In genomic region chr1:214645712-214646111, GRCh38 we compare ENCODE assay signal across 20 cellular contexts.
"Had no signal": no experiment of that assay in that cellular context is flagged by ENCODE, and none has a peak within 500 bp of the region (broad histone marks: within the 10 kb centered on the region; RNA-seq: fewer than 3 reads in every experiment).

No MANE protein-coding gene starts in this region.

- H3K36me3 Mint-ChIP-seq: naive B cell; stimulated activated effector memory CD8-positive, alpha-beta T cell treated with anti-CD3 and anti-CD28 coated beads, Interleukin-12 subunit alpha, Interleukin-12 subunit beta, amount 100 ng/mL, for 72 hours had no signal

- DNase-seq: effector CD8-positive, alpha-beta T cell; foreskin melanocyte; head of caudate nucleus; hippocampal formation; left colon; left ventricle myocardium superior; mesenchymal stem cell; naive B cell; psoas muscle; retina; right lobe of liver; stimulated activated CD4-positive, alpha-beta T cell treated with anti-CD3 and anti-CD28 coated beads, Interleukin-4, amount 100 ng/mL, for 1 hour; stimulated activated CD8-positive, alpha-beta memory T cell treated with anti-CD3 and anti-CD28 coated beads, Interleukin-4, amount 100 ng/mL, for 48 hours; tibial artery; upper lobe of left lung; uterus had no signal

- H3K9me3 ChIP-seq: neutrophil, psoas muscle, right lobe of liver, tibial artery, upper lobe of left lung, uterus had no signal

- H3K9me3 Mint-ChIP-seq: naive B cell; stimulated activated effector memory CD8-positive, alpha-beta T cell treated with anti-CD3 and anti-CD28 coated beads, Interleukin-12 subunit alpha, Interleukin-12 subunit beta, amount 100 ng/mL, for 72 hours had no signal

- H3K4me1 ChIP-seq: right lobe of liver, tibial artery, upper lobe of left lung, uterus had no signal

- H3K27ac ChIP-seq: neutrophil, psoas muscle, right lobe of liver, tibial artery, upper lobe of left lung, uterus had no signal

- H3K4me3 ChIP-seq: lung, psoas muscle, right lobe of liver, tibial artery, upper lobe of left lung, uterus had no signal

- H3K27ac Mint-ChIP-seq: naive B cell; stimulated activated effector memory CD8-positive, alpha-beta T cell treated with anti-CD3 and anti-CD28 coated beads, Interleukin-12 subunit alpha, Interleukin-12 subunit beta, amount 100 ng/mL, for 72 hours; stimulated activated naive CD8-positive, alpha-beta T cell treated with anti-CD3 and anti-CD28 coated beads, Interleukin-15, Interleukin-2, amounts not matched to agents 100 ng/mL and 50 ng/mL, for 24 hours had no signal

- ATAC-seq: left colon; left ventricle myocardium superior; psoas muscle; right lobe of liver; stimulated activated effector memory CD8-positive, alpha-beta T cell treated with anti-CD3 and anti-CD28 coated beads, Interleukin-12 subunit alpha, Interleukin-12 subunit beta, amount 100 ng/mL, for 72 hours had no signal

- H3K27me3 ChIP-seq: neutrophil, right lobe of liver, tibial artery, upper lobe of left lung, uterus had no signal

- H3K4me3 Mint-ChIP-seq: naive B cell; stimulated activated effector memory CD8-positive, alpha-beta T cell treated with anti-CD3 and anti-CD28 coated beads, Interleukin-12 subunit alpha, Interleukin-12 subunit beta, amount 100 ng/mL, for 72 hours; stimulated activated naive CD8-positive, alpha-beta T cell treated with anti-CD3 and anti-CD28 coated beads, Interleukin-15, Interleukin-2, amounts not matched to agents 100 ng/mL and 50 ng/mL, for 24 hours had no signal

- H3K4me1 Mint-ChIP-seq: naive B cell; stimulated activated effector memory CD8-positive, alpha-beta T cell treated with anti-CD3 and anti-CD28 coated beads, Interleukin-12 subunit alpha, Interleukin-12 subunit beta, amount 100 ng/mL, for 72 hours had no signal

- H3K27me3 Mint-ChIP-seq: naive B cell; stimulated activated naive CD8-positive, alpha-beta T cell treated with anti-CD3 and anti-CD28 coated beads, Interleukin-15, Interleukin-2, amounts not matched to agents 100 ng/mL and 50 ng/mL, for 24 hours had no signal

- H3K36me3 ChIP-seq: right lobe of liver, tibial artery, upper lobe of left lung, uterus had no signal
